ENCODE assay signal across 8 cellular contexts in genomic region chr3:195683722-195684526, GRCh38. TPM values are rescaled to one million over a fixed set of nuclear protein-coding genes. Genes with fewer than 3 reads are reported as not detected.
DNase-seq lines count a peak whose midpoint lies in the region; ATAC-seq and TF ChIP-seq lines count a peak whose summit lies in the region.
"Not testable (repeated sequence)": the region's sequence is repeated elsewhere in the genome, so short reads cannot be mapped to it uniquely, and the experiment has no call there.

No MANE protein-coding gene starts in this region.

- not testable (repeated sequence) for H3K79me1 ChIP-seq in H9 (ENCODE audit: insufficient read depth, low read depth, low read length, poor library complexity, severe bottlenecking)

- H3K79me2 ChIP-seq in H9 (ENCODE audit: insufficient read depth, low read length), result not testable (repeated sequence)

- TF ChIP-seq POLR2A in Peyer's patch (IDR thresholded peaks at IDR 0.05), result peak in 1 of 2 donors; percentile 29

- H4K8ac ChIP-seq in H9 (replicated peaks; ENCODE audit: insufficient read length, low read depth, low read length), result not testable (repeated sequence)

- not testable (repeated sequence) for DNase-seq in A673 (ENCODE audit: low spot score); H9; activated T-cell treated with anti-CD3 and anti-CD28 coated beads, Interleukin-2, amount 50 U/mL, for 24 hours; central memory CD8-positive, alpha-beta T cell (ENCODE audit: low spot score in 2 of 2); nephron progenitor cell; stimulated activated naive CD8-positive, alpha-beta T cell treated with anti-CD3 and anti-CD28 coated beads, Interleukin-15, amount 100 ng/mL, for 72 hours
- DNase-seq in Peyer's patch, result peak in 2 of 3 donors; percentile 70 to 76
- DNase-seq in left colon, result peak; percentile 59 to 68

- not testable (repeated sequence) for H3K18ac ChIP-seq in H9 (ENCODE audit: insufficient read length, low read depth, low read length)

- not testable (repeated sequence) for H3K27me3 ChIP-seq in A673 (replicated peaks; ENCODE audit: insufficient read depth, low read depth, low read length, poor library complexity); H9 (ENCODE audit: insufficient read depth, low read length); Peyer's patch

- H3K4me2 ChIP-seq in H9 (ENCODE audit: insufficient read depth, insufficient read length, low read length), result not testable (repeated sequence)

- not testable (repeated sequence) for H2BK15ac ChIP-seq in H9 (ENCODE audit: low read depth, low read length)

- H4K91ac ChIP-seq in H9 (ENCODE audit: insufficient read length, low read depth, low read length), result not testable (repeated sequence)

- not testable (repeated sequence) for H2BK120ac ChIP-seq in H9 (ENCODE audit: low read depth, low read length, poor library complexity, severe bottlenecking)

- not testable (repeated sequence) for H3K14ac ChIP-seq in H9 (ENCODE audit: insufficient read depth, low read length)

- not testable (repeated sequence) for H3K23me2 ChIP-seq in H9 (ENCODE audit: insufficient read length, low read depth, low read length, poor library complexity, severe bottlenecking)

- not testable (repeated sequence) for H2BK12ac ChIP-seq in H9 (ENCODE audit: insufficient read length, low read depth, low read length)

- not testable (repeated sequence) for H3K9ac ChIP-seq in H9 (ENCODE audit: extremely low read depth, insufficient read length, low read length)

- not testable (repeated sequence) for H4K20me1 ChIP-seq in H9 (ENCODE audit: control insufficient read depth, insufficient read depth, insufficient read length)

- not testable (repeated sequence) for H3K9me3 Mint-ChIP-seq in H9; activated T-cell treated with anti-CD3 and anti-CD28 coated beads, Interleukin-2, amount 50 U/mL, for 24 hours; central memory CD8-positive, alpha-beta T cell; nephron progenitor cell; stimulated activated naive CD8-positive, alpha-beta T cell treated with anti-CD3 and anti-CD28 coated beads, Interleukin-15, amount 100 ng/mL, for 72 hours

- not testable (repeated sequence) for H3K4me1 Mint-ChIP-seq in H9; activated T-cell treated with anti-CD3 and anti-CD28 coated beads, Interleukin-2, amount 50 U/mL, for 24 hours (ENCODE audit: low read depth); central memory CD8-positive, alpha-beta T cell; nephron progenitor cell
- peaks cover 16% of the 10 kb centered on the region for H3K4me1 Mint-ChIP-seq in stimulated activated naive CD8-positive, alpha-beta T cell treated with anti-CD3 and anti-CD28 coated beads, Interleukin-15, amount 100 ng/mL, for 72 hours

- CTCF ChIA-PET in A673 (lab: Charles Lee), result not testable (repeated sequence)

- no CpG with 5 or more reads among the region's 18 CpGs for whole genome bisulfite sequencing in H9 (ENCODE audit: extremely low coverage, insufficient read length, low lambda C conversion rate)

- not testable (repeated sequence) for H3K27me3 Mint-ChIP-seq in H9 (ENCODE audit: low read depth); activated T-cell treated with anti-CD3 and anti-CD28 coated beads, Interleukin-2, amount 50 U/mL, for 24 hours; central memory CD8-positive, alpha-beta T cell; nephron progenitor cell (ENCODE audit: low read depth, poor library complexity); stimulated activated naive CD8-positive, alpha-beta T cell treated with anti-CD3 and anti-CD28 coated beads, Interleukin-15, amount 100 ng/mL, for 72 hours

- not testable (repeated sequence) for H3K4me3 ChIP-seq in A673 (ENCODE audit: low read depth, low read length, poor library complexity, severe bottlenecking)
- peak overlapping the region in 1 of 4 donors; percentile 2 for H3K4me3 ChIP-seq in Peyer's patch

- not testable (repeated sequence) for H3K4me3 Mint-ChIP-seq in H9; activated T-cell treated with anti-CD3 and anti-CD28 coated beads, Interleukin-2, amount 50 U/mL, for 24 hours; central memory CD8-positive, alpha-beta T cell; nephron progenitor cell; stimulated activated naive CD8-positive, alpha-beta T cell treated with anti-CD3 and anti-CD28 coated beads, Interleukin-15, amount 100 ng/mL, for 72 hours

- H3K36me3 Mint-ChIP-seq in H9 (ENCODE audit: insufficient read depth in 1 of 3, low read depth in 3 of 3) (peaks cover 41 to 58% (median 56%) of the 10 kb centered on the region in 3 experiments), nephron progenitor cell (ENCODE audit: low read depth) (peaks cover 55% of the 10 kb centered on the region)
- H3K36me3 Mint-ChIP-seq in activated T-cell treated with anti-CD3 and anti-CD28 coated beads, Interleukin-2, amount 50 U/mL, for 24 hours (ENCODE audit: low read depth), result peaks cover 44% of the 10 kb centered on the region
- peaks cover 49% of the 10 kb centered on the region for H3K36me3 Mint-ChIP-seq in central memory CD8-positive, alpha-beta T cell (ENCODE audit: insufficient read depth)

- H4K5ac ChIP-seq in H9 (ENCODE audit: insufficient read length, low read depth, low read length), result not testable (repeated sequence)

- H3K36me3 ChIP-seq in A673 (ENCODE audit: insufficient read depth, low read length, poor library complexity, severe bottlenecking) (peaks cover 10% of the 10 kb centered on the region), Peyer's patch (peaks cover 0 to 54% (median 0%) of the 10 kb centered on the region in 3 donors)

- H3K56ac ChIP-seq in H9 (ENCODE audit: insufficient read length, low read depth, low read length), result not testable (repeated sequence)

- not testable (repeated sequence) for H3K4me1 ChIP-seq in A673 (ENCODE audit: insufficient read depth, low read length, poor library complexity, severe bottlenecking); H9 (ENCODE audit: insufficient read depth, low read length)
- peaks cover 0 to 23% (median 0%) of the 10 kb centered on the region in 4 donors for H3K4me1 ChIP-seq in Peyer's patch

- H2AK5ac ChIP-seq in H9 (ENCODE audit: insufficient read length, low read length), result not testable (repeated sequence)

- H3K23ac ChIP-seq in H9 (ENCODE audit: insufficient read length, low read depth, low read length), result not testable (repeated sequence)

- intact Hi-C loops in A673 (cut with micrococcal nuclease; ENCODE audit: unreplicated experiment); left colon (cut with DNase I, micrococcal nuclease): not testable (repeated sequence)

- POLR2A ChIA-PET in A673 (lab: Charles Lee; ENCODE audit: low non-redundant PET), result not testable (repeated sequence)

- not testable (repeated sequence) for H2BK20ac ChIP-seq in H9 (ENCODE audit: low read depth, low read length, poor library complexity, severe bottlenecking)

- H3K27ac Mint-ChIP-seq in H9 (peak overlapping the region in 2 of 3 experiments; percentile 28 to 74; a peak in 3 of 7 replicates), nephron progenitor cell (peak overlapping the region; percentile 93)
- H3K27ac Mint-ChIP-seq in activated T-cell treated with anti-CD3 and anti-CD28 coated beads, Interleukin-2, amount 50 U/mL, for 24 hours, result peak overlapping the region; percentile 61
- peak overlapping the region; percentile 35 for H3K27ac Mint-ChIP-seq in central memory CD8-positive, alpha-beta T cell (ENCODE audit: low read depth)
- peak overlapping the region in 1 of 2 donors; percentile 89 for H3K27ac Mint-ChIP-seq in stimulated activated naive CD8-positive, alpha-beta T cell treated with anti-CD3 and anti-CD28 coated beads, Interleukin-15, amount 100 ng/mL, for 72 hours

- not testable (repeated sequence) for ATAC-seq in central memory CD8-positive, alpha-beta T cell (replicated peaks; ENCODE audit: extremely low read depth, poor library complexity, severe bottlenecking)
- peak; percentile 71 for ATAC-seq in left colon
- ATAC-seq in stimulated activated naive CD8-positive, alpha-beta T cell treated with anti-CD3 and anti-CD28 coated beads, Interleukin-15, amount 100 ng/mL, for 72 hours, result peak; percentile 33

- not testable (repeated sequence) for H2AFZ ChIP-seq in H9 (ENCODE audit: low read length)

- not testable (repeated sequence) for H3K4ac ChIP-seq in H9 (ENCODE audit: low read depth, low read length)

- BruUV-seq in A673 (replicated peaks; lab: Mats Ljungman, UMichigan), result not testable (repeated sequence)

- not testable (repeated sequence) for H3K9me3 ChIP-seq in A673 (ENCODE audit: low read depth, low read length, poor library complexity, severe bottlenecking); H9 (ENCODE audit: control insufficient read depth, low read depth, low read length); Peyer's patch

- not testable (repeated sequence) for H2BK5ac ChIP-seq in H9 (ENCODE audit: insufficient read length, low read length)

- H3T11ph ChIP-seq in H9 (ENCODE audit: low read length), result not testable (repeated sequence)

- TF ChIP-seq CTCF in A673 (conservative IDR thresholded peaks at IDR 0.05; ENCODE audit: low read depth, low read length); H9 (conservative IDR thresholded peaks at IDR 0.05); Peyer's patch (IDR thresholded peaks at IDR 0.05); nephron progenitor cell (IDR thresholded peaks at IDR 0.05): not testable (repeated sequence)

- H3K27ac ChIP-seq in A673 (ENCODE audit: low read depth, low read length, poor library complexity, severe bottlenecking) (peak overlapping the region; percentile 30), Peyer's patch (peak overlapping the region in 3 of 4 donors; percentile 54 to 91 (median 86))
- not testable (repeated sequence) for H3K27ac ChIP-seq in H9 (ENCODE audit: insufficient read length, low read depth, low read length)

RNA-seq across cellular contexts. Expression of gene MUC20, which starts 36.9 kb away (rescaled TPM):
- total RNA-seq in A673 (2021) (1.1 and 1.3 TPM in 2 replicates), H9 (2021) (0.33 TPM in 1 of 2 replicates, not detected in the other), Peyer's patch (100 to 1,000 TPM in 2 of 4 donors, 10 to 100 TPM in 2; 57.8 to 120 (median 87.7) TPM), left colon (100 to 1,000 TPM; 110 to 115 TPM)

Comparison
In these comparisons a context has a peak if more than half of its experiments do, and no peak if none do; other contexts are left out.
1. RNA of gene MUC20, which starts 36.9 kb away (total RNA-seq): 110 to 115 TPM in left colon and 57.8 to 120 TPM in Peyer's patch; 1.1 to 1.3 TPM in A673 and 0.33 TPM in H9; every median in the first group is over 10 times any median in the second.